ENCODE assay signal across 26 cellular contexts in the genomic region with DNA sequence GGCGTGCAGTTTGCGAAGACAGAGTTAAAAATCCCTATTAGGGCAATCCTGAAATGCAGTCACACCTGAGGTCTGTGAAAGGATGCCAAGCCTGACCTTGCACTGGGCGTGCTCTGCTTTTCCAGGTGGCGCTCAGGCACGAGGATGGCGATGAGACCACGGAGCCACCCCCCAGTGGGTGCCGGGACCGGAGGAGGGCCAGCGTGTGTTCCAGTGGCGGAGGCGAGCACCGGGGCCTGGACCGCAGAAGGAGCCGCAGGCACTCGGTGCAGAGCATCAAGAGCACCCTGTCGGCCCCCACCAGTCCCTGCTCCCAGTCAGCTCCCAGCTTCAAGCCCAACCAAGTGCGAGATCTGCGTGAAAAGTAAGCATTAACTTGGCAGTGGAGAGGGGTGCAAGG.
"Had no signal": no experiment of that assay in that cellular context is flagged by ENCODE, and none has a peak within 500 bp of the region (broad histone marks: within the 10 kb centered on the region; RNA-seq: fewer than 3 reads in every experiment).

No MANE protein-coding gene starts in this region.

- H3K36me3 ChIP-seq: neutrophil, pancreas, prostate gland, right atrium auricular region, right lobe of liver, sigmoid colon, stomach, thoracic aorta, thyroid gland, tibial nerve, upper lobe of right lung, uterus had no signal

- H3K27me3 ChIP-seq: neutrophil, pancreas, right atrium auricular region, right lobe of liver, sigmoid colon, stomach, thyroid gland, tibial nerve, upper lobe of right lung, uterus had no signal

- DNase-seq: naive thymus-derived CD8-positive, alpha-beta T cell; nephron progenitor cell; nucleus accumbens; retina; right lobe of liver; sigmoid colon; small intestine; stimulated activated CD4-positive, alpha-beta T cell treated with anti-CD3 and anti-CD28 coated beads, Interleukin-15, amount 100 ng/mL, for 24 hours; stimulated activated CD4-positive, alpha-beta T cell treated with anti-CD3 and anti-CD28 coated beads, Interleukin-2, amount 100 ng/mL, for 24 hours; stimulated activated CD4-positive, alpha-beta T cell treated with anti-CD3 and anti-CD28 coated beads, Interleukin-2, amount 100 ng/mL, for 48 hours; stimulated activated CD4-positive, alpha-beta T cell treated with anti-CD3 and anti-CD28 coated beads, Interleukin-4, amount 100 ng/mL, for 24 hours; stimulated activated naive B cell treated with anti-CD40 and anti-IgM and Interleukin-4, amounts not matched to agents 10 μg/mL and 1 μg/mL and 100 μg/mL, for 72 hours; stimulated activated naive CD4-positive, alpha-beta T cell treated with Interleukin-2 at 50 U/mL for 16 hours; stomach; thyroid gland; trophoblast cell; upper lobe of right lung; uterus had no signal

- ATAC-seq: naive thymus-derived CD8-positive, alpha-beta T cell; natural killer cell treated with Interleukin-12 subunit alpha and Interleukin-12 subunit beta and Interleukin-15 and Interleukin-18, amount 100 ng/mL, for 72 hours; pancreas; right lobe of liver; stimulated activated effector memory CD8-positive, alpha-beta T cell treated with anti-CD3 and anti-CD28 coated beads, Interleukin-12 subunit alpha, Interleukin-12 subunit beta, amount 100 ng/mL, for 72 hours; stimulated activated naive B cell treated with anti-CD40 and anti-IgM and Interleukin-4, amounts not matched to agents 10 μg/mL and 1 μg/mL and 100 μg/mL, for 72 hours; upper lobe of right lung had no signal

- H3K9me3 ChIP-seq: neutrophil, pancreas, prostate gland, right atrium auricular region, right lobe of liver, sigmoid colon, stomach, thoracic aorta, thyroid gland, tibial nerve, upper lobe of right lung, uterus had no signal

- H3K27ac ChIP-seq: neutrophil, pancreas, prostate gland, right lobe of liver, sigmoid colon, stomach, thoracic aorta, thyroid gland, tibial nerve, upper lobe of right lung, uterus had no signal

- H3K4me3 ChIP-seq: pancreas, prostate gland, right atrium auricular region, right lobe of liver, sigmoid colon, stomach, thoracic aorta, thyroid gland, tibial nerve, upper lobe of right lung, uterus had no signal

- FAIRE-seq: pancreas, small intestine had no signal

- H3K4me1 ChIP-seq: pancreas, prostate gland, right lobe of liver, stomach, uterus had no signal
